In the genomic region with DNA sequence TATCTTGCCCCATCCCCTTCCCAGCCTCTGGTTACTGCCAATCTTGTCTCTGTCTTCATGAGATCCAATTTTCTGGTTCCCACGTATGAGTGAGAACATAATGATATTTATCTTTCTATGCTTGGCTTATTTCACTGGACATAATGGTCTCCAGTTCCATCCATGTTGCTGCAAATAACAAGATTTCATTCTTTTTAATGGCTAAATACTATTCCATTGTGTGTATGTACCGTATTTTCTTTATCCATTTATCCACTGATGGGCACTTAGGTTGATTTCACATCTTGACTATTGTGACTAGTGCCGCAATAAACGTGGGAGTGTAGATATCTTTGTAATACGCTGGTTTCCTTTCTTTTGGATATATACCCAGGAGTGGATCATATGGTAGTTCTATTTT, we compare ENCODE assay signal across 27 cellular contexts. TPM values are rescaled to one million over a fixed set of nuclear protein-coding genes. Genes with fewer than 3 reads are reported as not detected.
"Had no signal": no experiment of that assay in that cellular context is flagged by ENCODE, and none has a peak within 500 bp of the region (broad histone marks: within the 10 kb centered on the region; RNA-seq: fewer than 3 reads in every experiment).

No MANE protein-coding gene starts in this region.

- H3K9me3 ChIP-seq: stomach, suprapubic skin, testis, thoracic aorta, thyroid gland, tibial artery, tibial nerve, transverse colon, upper lobe of left lung, upper lobe of right lung, uterus, vagina had no signal

- H3K4me3 ChIP-seq: stomach, suprapubic skin, testis, thoracic aorta, thyroid gland, tibial artery, tibial nerve, transverse colon, upper lobe of left lung, upper lobe of right lung, uterus, vagina had no signal

- H3K27me3 ChIP-seq: testis, thyroid gland, tibial nerve, transverse colon, upper lobe of left lung, upper lobe of right lung, uterus, vagina had no signal

- ATAC-seq: stimulated activated effector memory CD8-positive, alpha-beta T cell treated with anti-CD3 and anti-CD28 coated beads, Interleukin-12 subunit alpha, Interleukin-12 subunit beta, amount 100 ng/mL, for 72 hours; stimulated activated memory B cell treated with anti-CD40 and anti-IgM and Interleukin-4, amounts not matched to agents 10 μg/mL and 1 μg/mL and 100 μg/mL, for 72 hours; stimulated activated naive B cell treated with anti-CD40 and anti-IgM and Interleukin-4, amounts not matched to agents 10 μg/mL and 1 μg/mL and 100 μg/mL, for 72 hours; stimulated activated naive CD8-positive, alpha-beta T cell treated with anti-CD3 and anti-CD28 coated beads, Interleukin-15, amount 100 ng/mL, for 72 hours; stimulated activated naive CD8-positive, alpha-beta T cell treated with anti-CD3 and anti-CD28 coated beads, Interleukin-15, Interleukin-2, amounts not matched to agents 100 U/mL and 50 U/mL, for 24 hours; upper lobe of right lung had no signal

- H3K27ac ChIP-seq: stomach, suprapubic skin, testis, thoracic aorta, thyroid gland, tibial artery, tibial nerve, transverse colon, upper lobe of left lung, upper lobe of right lung, uterus, vagina had no signal

- DNase-seq: stimulated activated CD4-positive, alpha-beta T cell treated with anti-CD3 and anti-CD28 coated beads, Interleukin-2, amount 100 ng/mL, for 48 hours; stimulated activated CD4-positive, alpha-beta T cell treated with anti-CD3 and anti-CD28 coated beads, Interleukin-4, amount 100 ng/mL, for 1 hour; stimulated activated CD4-positive, alpha-beta T cell treated with anti-CD3 and anti-CD28 coated beads, Interleukin-4, amount 100 ng/mL, for 24 hours; stimulated activated CD4-positive, alpha-beta T cell treated with anti-CD3 and anti-CD28 coated beads, Interleukin-4, amount 100 ng/mL, for 4 hours; stimulated activated CD8-positive, alpha-beta memory T cell treated with anti-CD3 and anti-CD28 coated beads, Interleukin-4, amount 100 ng/mL, for 48 hours; stimulated activated naive B cell treated with anti-CD40 and anti-IgM and Interleukin-4, amounts not matched to agents 10 μg/mL and 1 μg/mL and 100 μg/mL, for 72 hours; stimulated activated naive CD4-positive, alpha-beta T cell; stimulated activated naive CD4-positive, alpha-beta T cell treated with Interleukin-2 at 50 U/mL for 16 hours; stimulated activated naive CD8-positive, alpha-beta T cell treated with anti-CD3 and anti-CD28 coated beads, Interleukin-15, amount 100 ng/mL, for 72 hours; stimulated activated naive CD8-positive, alpha-beta T cell treated with anti-CD3 and anti-CD28 coated beads, Interleukin-15, Interleukin-2, amounts not matched to agents 100 U/mL and 50 U/mL, for 24 hours; stomach; substantia nigra; testis; thyroid gland; tibial artery; transverse colon; trophoblast cell; upper lobe of left lung; upper lobe of right lung; uterus had no signal

- H3K36me3 ChIP-seq: stomach, suprapubic skin, thoracic aorta, thyroid gland, tibial artery, tibial nerve, transverse colon, upper lobe of left lung, upper lobe of right lung, uterus, vagina had no signal

- H3K4me1 ChIP-seq: stomach, suprapubic skin, testis, thyroid gland, tibial artery, tibial nerve, transverse colon, upper lobe of left lung, upper lobe of right lung, uterus, vagina had no signal

- FAIRE-seq: urothelium cell line had no signal

RNA-seq across cellular contexts. Expression of a gene that starts 43.0 kb away (rescaled TPM):
- total RNA-seq: transverse colon had no signal
